ENCODE assay signal across 8 cellular contexts in genomic region chr9:98193336-98193944, GRCh38. TPM values are rescaled to one million over a fixed set of nuclear protein-coding genes. Genes with fewer than 3 reads are reported as not detected.
A peak's percentile ranks its signal among the peaks of the same experiment; 100 is the strongest.
DNase-seq lines count a peak whose midpoint lies in the region; ATAC-seq, FAIRE-seq and TF ChIP-seq lines count a peak whose summit lies in the region.

No MANE protein-coding gene starts in this region.

- peak overlapping the region; percentile 68 for H2AFZ ChIP-seq in keratinocyte (ENCODE audit: control insufficient read depth, low read length)

- no peak for TF ChIP-seq CTCF in keratinocyte (optimal IDR thresholded peaks at IDR 0.05 in 1 of 3, IDR thresholded peaks at IDR 0.05 in 1 of 3, conservative IDR thresholded peaks at IDR 0.05 in 1 of 3; ENCODE audit: extremely low read depth in 1 of 3, insufficient read depth in 2 of 3, low read length in 3 of 3)

- peaks cover 8% of the 10 kb centered on the region for H3K27me3 Mint-ChIP-seq in T-helper 2 cell treated with Interferon-gamma antibody and Interleukin-4, amounts not matched to agents 5 μg/mL and 100 μg/mL, for 36 hours (ENCODE audit: low read depth)
- H3K27me3 Mint-ChIP-seq in activated T-helper 17 cell treated with anti-CD3 and anti-CD28 coated beads, Interleukin-2, amount 50 U/mL, for 72 hours: no peaks in the 10 kb centered on the region

- H3K27me3 ChIP-seq in keratinocyte (ENCODE audit: control insufficient read depth, extremely low read depth, insufficient read depth, low read length) (no peaks in the 10 kb centered on the region), stomach smooth muscle (ENCODE audit: control insufficient read depth in 1 of 2, insufficient read depth in 2 of 2, low read length in 2 of 2) (peaks cover 5 to 16% of the 10 kb centered on the region in 2 donors)

- H3K27ac Mint-ChIP-seq in T-helper 2 cell treated with Interferon-gamma antibody and Interleukin-4, amounts not matched to agents 5 μg/mL and 100 μg/mL, for 36 hours: peak overlapping the region; percentile 55
- H3K27ac Mint-ChIP-seq in activated T-helper 17 cell treated with anti-CD3 and anti-CD28 coated beads, Interleukin-2, amount 50 U/mL, for 72 hours: peak overlapping the region; percentile 57

- H3K27ac ChIP-seq in keratinocyte (ENCODE audit: control insufficient read depth, insufficient read depth, low read length) (peak overlapping the region; percentile 89), stomach smooth muscle (ENCODE audit: low read length) (no peak overlapping the region)

- peaks cover 34% of the 10 kb centered on the region for H3K79me2 ChIP-seq in keratinocyte (ENCODE audit: control insufficient read depth, insufficient read depth, low read length)

- H3K36me3 Mint-ChIP-seq in T-helper 2 cell treated with Interferon-gamma antibody and Interleukin-4, amounts not matched to agents 5 μg/mL and 100 μg/mL, for 36 hours (ENCODE audit: low read depth): no peaks in the 10 kb centered on the region
- no peaks in the 10 kb centered on the region for H3K36me3 Mint-ChIP-seq in activated T-helper 17 cell treated with anti-CD3 and anti-CD28 coated beads, Interleukin-2, amount 50 U/mL, for 72 hours (ENCODE audit: low read depth)

- no peak for FAIRE-seq in keratinocyte (lab: Jason Lieb, UNC)

- no peak for DNase-seq in T-helper 2 cell treated with Interferon-gamma antibody and Interleukin-4, amounts not matched to agents 5 μg/mL and 100 μg/mL, for 36 hours (ENCODE audit: low spot score)
- DNase-seq in T-helper 2 cell (no peak), keratinocyte (ENCODE audit: low read depth, low spot score) (no peak), cerebellum (ENCODE audit: low spot score) (no peak), NCI-H510A treated with DMSO at 0.1 percent for 48 hours (lab: John Stamatoyannopoulos, UW) (no peak)

- H3K36me3 ChIP-seq in keratinocyte (ENCODE audit: control insufficient read depth in 2 of 2, extremely low read depth in 1 of 2, insufficient read depth in 2 of 2, low read length in 2 of 2) (peaks cover 7 to 9% of the 10 kb centered on the region in 2 experiments), stomach smooth muscle (ENCODE audit: control insufficient read depth in 2 of 2, insufficient read depth in 2 of 2, low read length in 2 of 2) (no peaks in the 10 kb centered on the region)

- peaks cover 3% of the 10 kb centered on the region for H3K9me1 ChIP-seq in keratinocyte (ENCODE audit: control insufficient read depth, extremely low read depth, insufficient read depth, low read length)

- H4K20me1 ChIP-seq in keratinocyte (ENCODE audit: control insufficient read depth, extremely low read depth, insufficient read depth, low read length): no peaks in the 10 kb centered on the region

- dilution Hi-C loops in keratinocyte (cut with MboI; ENCODE audit: extremely low pct_ligation_motif_present, low sequenced_read_pairs): no loop called here

- H3K9ac ChIP-seq in keratinocyte (ENCODE audit: control insufficient read depth, extremely low read depth, insufficient read depth, low read length) (peak overlapping the region; percentile 91), stomach smooth muscle (ENCODE audit: low read length in 2 of 2) (peak overlapping the region in 1 of 2 donors; percentile 29)

- H3K4me2 ChIP-seq in keratinocyte (ENCODE audit: control insufficient read depth, extremely low read depth, insufficient read depth, low read depth, low read length): peak overlapping the region; percentile 61

- H3K4me1 Mint-ChIP-seq in T-helper 2 cell treated with Interferon-gamma antibody and Interleukin-4, amounts not matched to agents 5 μg/mL and 100 μg/mL, for 36 hours (ENCODE audit: low read depth): peaks cover 6% of the 10 kb centered on the region
- H3K4me1 Mint-ChIP-seq in activated T-helper 17 cell treated with anti-CD3 and anti-CD28 coated beads, Interleukin-2, amount 50 U/mL, for 72 hours: peaks cover 6% of the 10 kb centered on the region

- no peaks in the 10 kb centered on the region for H3K9me3 Mint-ChIP-seq in T-helper 2 cell treated with Interferon-gamma antibody and Interleukin-4, amounts not matched to agents 5 μg/mL and 100 μg/mL, for 36 hours
- H3K9me3 Mint-ChIP-seq in activated T-helper 17 cell treated with anti-CD3 and anti-CD28 coated beads, Interleukin-2, amount 50 U/mL, for 72 hours: no peaks in the 10 kb centered on the region

- no peak for ATAC-seq in activated T-helper 17 cell treated with anti-CD3 and anti-CD28 coated beads, Interleukin-2, amount 50 U/mL, for 72 hours (replicated peaks)
- no peak for ATAC-seq in GM21723 (IDR thresholded peaks at IDR 0.05; ENCODE audit: unreplicated experiment)

- H3K9me3 ChIP-seq in keratinocyte (ENCODE audit: control insufficient read depth, low read depth, low read length) (no peaks in the 10 kb centered on the region), stomach smooth muscle (ENCODE audit: control insufficient read depth in 2 of 2, low read length in 2 of 2) (no peaks in the 10 kb centered on the region)

- H3K4me3 ChIP-seq in keratinocyte (ENCODE audit: control insufficient read depth in 2 of 3, extremely low read depth in 1 of 3, insufficient read depth in 2 of 3, low read depth in 1 of 3, low read length in 3 of 3) (peak overlapping the region; percentile 63 to 72 (median 69)), stomach smooth muscle (ENCODE audit: low read length in 2 of 2) (peak overlapping the region; percentile 77 to 82)

- H3K4me1 ChIP-seq in keratinocyte (ENCODE audit: control insufficient read depth, extremely low read depth, insufficient read depth, low read length) (peaks cover 19% of the 10 kb centered on the region), stomach smooth muscle (ENCODE audit: control insufficient read depth, insufficient read depth, low read length) (peaks cover 11% of the 10 kb centered on the region)

- peak overlapping the region; percentile 83 for H3K4me3 Mint-ChIP-seq in T-helper 2 cell treated with Interferon-gamma antibody and Interleukin-4, amounts not matched to agents 5 μg/mL and 100 μg/mL, for 36 hours
- peak overlapping the region; percentile 81 for H3K4me3 Mint-ChIP-seq in activated T-helper 17 cell treated with anti-CD3 and anti-CD28 coated beads, Interleukin-2, amount 50 U/mL, for 72 hours

RNA-seq across cellular contexts. Expression of gene CORO2A, which starts 1.0 kb away (rescaled TPM):
- total RNA-seq in activated T-helper 17 cell treated with anti-CD3 and anti-CD28 coated beads, Interleukin-2, amount 50 U/mL, for 72 hours: 10 to 100 TPM in 1 of 2 donors, 1 to 10 TPM in 1; 9.9 to 18.2 TPM
- polyA plus RNA-seq in keratinocyte: 30.9 to 45.2 TPM (median 31.7 TPM) in 3 replicates
- polyA plus RNA-seq in keratinocyte (2011; ENCODE audit: low read depth): 9.8 TPM
- 33.2 and 34.5 TPM in 2 replicates for polyA plus RNA-seq in keratinocyte (2011; cell fraction: cytosol; rRNA removed)
- polyA plus RNA-seq in keratinocyte (2011; cell fraction: nucleus; rRNA removed): 35.1 and 38.7 TPM in 2 replicates
- 17.9 and 33.7 TPM in 2 replicates for polyA plus RNA-seq in keratinocyte (2012; ENCODE audit: low replicate concordance)
- 49.6 to 65.0 TPM (median 51.0 TPM) in 3 replicates for polyA minus RNA-seq in keratinocyte
- 38.0 TPM for polyA minus RNA-seq in keratinocyte (2011; cell fraction: cytosol; rRNA and poly(A)+ RNA removed)
- polyA minus RNA-seq in keratinocyte (2011; cell fraction: nucleus; rRNA and poly(A)+ RNA removed): 23.0 and 30.8 TPM in 2 replicates
- 2.7 TPM for total RNA-seq in cerebellum
